ENCODE assay signal across 3 cellular contexts in genomic region chr6:53062369-53062639, GRCh38.
TF ChIP-seq lines count a peak whose summit lies in the region.

No MANE protein-coding gene starts in this region.

TF ChIP-seq in SK-N-SH, 30 proteins besides CTCF, POLR2A, EP300 and RAD21 (continued from another document):
- no peak for TF ChIP-seq REST (IDR thresholded peaks at IDR 0.05; ENCODE audit: low read depth, low read length)

TF ChIP-seq in SK-N-SH treated with all-trans-retinoic acid at 6 μM for 48 hours, 23 proteins besides CTCF, POLR2A, EP300 and RAD21 (continued from another document):
- no peak for TF ChIP-seq TSHZ2 (CRISPR knock-in tag; IDR thresholded peaks at IDR 0.05)
- TF ChIP-seq ESRRG (CRISPR knock-in tag; IDR thresholded peaks at IDR 0.05), result no peak
- TF ChIP-seq ZC3H10 (CRISPR knock-in tag; IDR thresholded peaks at IDR 0.05), result no peak
- TF ChIP-seq SNAI2 (CRISPR knock-in tag; IDR thresholded peaks at IDR 0.05), result no peak
- TF ChIP-seq TOX (CRISPR knock-in tag; IDR thresholded peaks at IDR 0.05; ENCODE audit: borderline replicate concordance), result no peak
- TF ChIP-seq OSR1 (CRISPR knock-in tag; IDR thresholded peaks at IDR 0.05), result no peak
- TF ChIP-seq ZNF8 (CRISPR knock-in tag; IDR thresholded peaks at IDR 0.05), result no peak
- TF ChIP-seq PATZ1 (CRISPR knock-in tag; IDR thresholded peaks at IDR 0.05; ENCODE audit: borderline replicate concordance), result no peak
- TF ChIP-seq ZFP30 (CRISPR knock-in tag; IDR thresholded peaks at IDR 0.05), result no peak
- no peak for TF ChIP-seq TCF4 (CRISPR knock-in tag; IDR thresholded peaks at IDR 0.05; ENCODE audit: borderline replicate concordance)
- TF ChIP-seq GLIS3 (CRISPR knock-in tag; IDR thresholded peaks at IDR 0.05), result no peak

TF ChIP-seq in WTC11, 78 proteins besides CTCF, POLR2A, EP300 and RAD21 (continued from another document):
- TF ChIP-seq PRDM15 (CRISPR knock-in tag; IDR thresholded peaks at IDR 0.05) (no peak), FOXP1 (CRISPR knock-in tag; IDR thresholded peaks at IDR 0.05; ENCODE audit: borderline replicate concordance) (no peak), ARID4B (CRISPR knock-in tag; IDR thresholded peaks at IDR 0.05; ENCODE audit: borderline replicate concordance) (no peak), ZBTB43 (CRISPR knock-in tag; IDR thresholded peaks at IDR 0.05) (no peak), EMX1 (CRISPR knock-in tag; IDR thresholded peaks at IDR 0.05) (no peak), MXD4 (CRISPR knock-in tag; IDR thresholded peaks at IDR 0.05; ENCODE audit: borderline replicate concordance) (no peak)
- TF ChIP-seq, protein P1, sequence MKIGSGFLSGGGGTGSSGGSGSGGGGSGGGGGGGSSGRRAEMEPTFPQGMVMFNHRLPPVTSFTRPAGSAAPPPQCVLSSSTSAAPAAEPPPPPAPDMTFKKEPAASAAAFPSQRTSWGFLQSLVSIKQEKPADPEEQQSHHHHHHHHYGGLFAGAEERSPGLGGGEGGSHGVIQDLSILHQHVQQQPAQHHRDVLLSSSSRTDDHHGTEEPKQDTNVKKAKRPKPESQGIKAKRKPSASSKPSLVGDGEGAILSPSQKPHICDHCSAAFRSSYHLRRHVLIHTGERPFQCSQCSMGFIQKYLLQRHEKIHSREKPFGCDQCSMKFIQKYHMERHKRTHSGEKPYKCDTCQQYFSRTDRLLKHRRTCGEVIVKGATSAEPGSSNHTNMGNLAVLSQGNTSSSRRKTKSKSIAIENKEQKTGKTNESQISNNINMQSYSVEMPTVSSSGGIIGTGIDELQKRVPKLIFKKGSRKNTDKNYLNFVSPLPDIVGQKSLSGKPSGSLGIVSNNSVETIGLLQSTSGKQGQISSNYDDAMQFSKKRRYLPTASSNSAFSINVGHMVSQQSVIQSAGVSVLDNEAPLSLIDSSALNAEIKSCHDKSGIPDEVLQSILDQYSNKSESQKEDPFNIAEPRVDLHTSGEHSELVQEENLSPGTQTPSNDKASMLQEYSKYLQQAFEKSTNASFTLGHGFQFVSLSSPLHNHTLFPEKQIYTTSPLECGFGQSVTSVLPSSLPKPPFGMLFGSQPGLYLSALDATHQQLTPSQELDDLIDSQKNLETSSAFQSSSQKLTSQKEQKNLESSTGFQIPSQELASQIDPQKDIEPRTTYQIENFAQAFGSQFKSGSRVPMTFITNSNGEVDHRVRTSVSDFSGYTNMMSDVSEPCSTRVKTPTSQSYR (CRISPR knock-in tag; IDR thresholded peaks at IDR 0.05), result no peak
